In the genomic region with DNA sequence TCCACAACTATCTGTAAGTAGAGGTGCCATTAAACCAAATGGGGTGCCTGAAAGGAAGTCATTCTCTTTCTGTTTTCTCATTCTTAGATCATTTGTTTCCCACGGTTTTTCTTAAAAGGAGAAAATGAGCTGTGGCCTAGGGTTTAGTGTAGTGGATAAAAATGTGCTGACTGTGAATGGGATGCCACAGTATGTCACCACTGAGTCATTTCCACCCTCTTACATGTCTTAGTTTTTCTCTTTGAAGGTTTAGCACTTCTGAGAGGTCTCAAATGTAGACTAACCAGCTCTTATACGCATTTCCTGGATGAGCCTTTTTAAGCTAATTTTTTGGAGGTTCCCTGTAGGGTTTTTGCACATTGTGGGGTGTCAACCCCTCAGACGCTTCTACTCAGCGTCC, we compare ENCODE assay signal across 16 cellular contexts.
"Had no signal": no experiment of that assay in that cellular context is flagged by ENCODE, and none has a peak within 500 bp of the region (broad histone marks: within the 10 kb centered on the region; RNA-seq: fewer than 3 reads in every experiment).

No MANE protein-coding gene starts in this region.

- DNase-seq: activated CD4-positive, alpha-beta T cell treated with anti-CD3 and anti-CD28 coated beads for 48 hours; activated CD8-positive, alpha-beta T cell treated with anti-CD3 and anti-CD28 coated beads, Interleukin-2, amount 10 ng/mL, durations not matched to agents 7 days and 5 days; activated naive CD4-positive, alpha-beta T cell treated with Interleukin-2 at 50 U/mL for 16 hours; activated naive CD8-positive, alpha-beta T cell treated with anti-CD3 and anti-CD28 coated beads, Interleukin-2, amount 50 U/mL, for 24 hours; cortex of kidney; effector CD8-positive, alpha-beta T cell; hippocampal formation; naive B cell; pancreas; retina; spleen; stimulated activated CD4-positive, alpha-beta T cell treated with anti-CD3 and anti-CD28 coated beads, Interleukin-1b, Interleukin-23, amount 100 ng/mL, for 48 hours; substantia nigra; upper lobe of left lung had no signal

- H3K9me3 ChIP-seq: ascending aorta, spleen, upper lobe of left lung had no signal

- H3K4me1 ChIP-seq: ascending aorta, pancreas, spleen, upper lobe of left lung had no signal

- FAIRE-seq: pancreas had no signal

- H3K4me3 ChIP-seq: ascending aorta, pancreas, spleen, upper lobe of left lung had no signal

- H3K36me3 ChIP-seq: ascending aorta, pancreas, spleen, upper lobe of left lung had no signal

- H3K27ac ChIP-seq: ascending aorta, epithelial cell of prostate, pancreas, spleen, upper lobe of left lung had no signal

- H3K27me3 ChIP-seq: ascending aorta, pancreas, spleen, upper lobe of left lung had no signal
